17 cellular contexts compared by ENCODE assay signal in genomic region chr10:129955591-129956284, GRCh38. TPM values are rescaled to one million over a fixed set of nuclear protein-coding genes. Genes with fewer than 3 reads are reported as not detected.
DNase-seq lines count a peak whose midpoint lies in the region; ATAC-seq and TF ChIP-seq lines count a peak whose summit lies in the region.
"Had no signal": no experiment of that assay in that cellular context is flagged by ENCODE, and none has a peak within 500 bp of the region (broad histone marks: within the 10 kb centered on the region; RNA-seq: fewer than 3 reads in every experiment).

No MANE protein-coding gene starts in this region.

- H3K4me3 ChIP-seq in mammary epithelial cell (replicated peaks in 1 of 3; ENCODE audit: insufficient read depth in 1 of 3, low read depth in 2 of 3, low read length in 3 of 3) (no peak overlapping the region), subcutaneous abdominal adipose tissue (ENCODE audit: low read depth in 1 of 5, low read length in 5 of 5) (peak overlapping the region; percentile 30 to 90 (median 71)), suprapubic skin (no peak overlapping the region)
- H3K4me3 ChIP-seq: dorsolateral prefrontal cortex had no signal

- H3K4me1 ChIP-seq in mammary epithelial cell (ENCODE audit: insufficient read depth, low read length) (no peaks in the 10 kb centered on the region), subcutaneous abdominal adipose tissue (ENCODE audit: control insufficient read depth in 5 of 5, insufficient read depth in 5 of 5, low read length in 5 of 5) (peaks cover 22 to 93% (median 87%) of the 10 kb centered on the region in 5 donors), suprapubic skin (peaks cover 36% of the 10 kb centered on the region)

- in situ Hi-C loops in T47D (cut with HindIII; ENCODE audit: low pct_unique_long_range_greater_than_20kb, low sequenced_read_pairs): no loop called here
- in situ Hi-C loops in mammary epithelial cell (cut with MboI; ENCODE audit: low sequenced_read_pairs in 2 of 2): no loop called here

- no peak overlapping the region for H3K9ac ChIP-seq in mammary epithelial cell (ENCODE audit: insufficient read depth, low read length)
- peak overlapping the region in 3 of 5 donors; percentile 1 to 37 (median 22) for H3K9ac ChIP-seq in subcutaneous abdominal adipose tissue (ENCODE audit: low read length in 5 of 5)

- peaks cover 85% of the 10 kb centered on the region for H3K4me1 Mint-ChIP-seq in brain

- peak overlapping the region in 2 of 5 experiments; percentile 91 to 92 for H3K27ac Mint-ChIP-seq in brain
- H3K27ac Mint-ChIP-seq: activated CD4-positive, alpha-beta memory T cell treated with anti-CD3 and anti-CD28 coated beads, Interleukin-2, amount 10 ng/mL, durations not matched to agents 7 days and 5 days; activated T-helper 1 cell treated with anti-CD3 and anti-CD28 coated beads, Interleukin-12 subunit alpha, Interleukin-12 subunit beta, Interleukin-2, Interleukin-4 antibody, amounts not matched to agents 30 ng/mL and 10 ng/mL and 1 ng/mL, durations not matched to agents 14 hours and 24 hours and 36 hours; CD8-positive, alpha-beta T cell; immature natural killer cell had no signal

- BruUV-seq in mammary epithelial cell (replicated peaks; lab: Mats Ljungman, UMichigan): no TSS peak

- no peak for TF ChIP-seq POLR2A in suprapubic skin (IDR thresholded peaks at IDR 0.05)

- 57% methylated on average over 6 of the region's 6 CpGs for WGBS in mammary epithelial cell (ENCODE audit: low coverage, missing lambda C conversion rate)
- 56% methylated on average over 6 of the region's 6 CpGs for WGBS in suprapubic skin

- no peak for TF ChIP-seq CTCF in mammary epithelial cell (conservative IDR thresholded peaks at IDR 0.05 in 1 of 2, IDR thresholded peaks at IDR 0.05 in 1 of 2; ENCODE audit: extremely low read depth in 1 of 2, insufficient read depth in 1 of 2, low read depth in 1 of 2, low read length in 2 of 2)
- TF ChIP-seq CTCF in brain (conservative IDR thresholded peaks at IDR 0.05): no peak
- no peak for TF ChIP-seq CTCF in suprapubic skin (IDR thresholded peaks at IDR 0.05)

- no peaks in the 10 kb centered on the region for H3K79me2 ChIP-seq in mammary epithelial cell (ENCODE audit: insufficient read depth, low read length)

- no peak overlapping the region for H3K4me2 ChIP-seq in mammary epithelial cell (ENCODE audit: insufficient read depth, low read depth, low read length)

- H4K20me1 ChIP-seq in mammary epithelial cell (ENCODE audit: insufficient read depth, low read length): no peaks in the 10 kb centered on the region

- H3K27me3 ChIP-seq in mammary epithelial cell (ENCODE audit: insufficient read depth, low read length) (peaks cover 30% of the 10 kb centered on the region), subcutaneous abdominal adipose tissue (ENCODE audit: control insufficient read depth in 5 of 5, insufficient read depth in 4 of 5, low read length in 5 of 5) (no peaks in the 10 kb centered on the region), suprapubic skin (peaks cover 78% of the 10 kb centered on the region)

- H3K4me3 Mint-ChIP-seq in brain: peak overlapping the region in 4 of 5 experiments; percentile 35 to 87 (median 80)
- H3K4me3 Mint-ChIP-seq: activated CD4-positive, alpha-beta memory T cell treated with anti-CD3 and anti-CD28 coated beads, Interleukin-2, amount 10 ng/mL, durations not matched to agents 7 days and 5 days; activated T-helper 1 cell treated with anti-CD3 and anti-CD28 coated beads, Interleukin-12 subunit alpha, Interleukin-12 subunit beta, Interleukin-2, Interleukin-4 antibody, amounts not matched to agents 30 ng/mL and 10 ng/mL and 1 ng/mL, durations not matched to agents 14 hours and 24 hours and 36 hours; CD8-positive, alpha-beta T cell; immature natural killer cell had no signal

- no peaks in the 10 kb centered on the region for H3K36me3 ChIP-seq in mammary epithelial cell (ENCODE audit: insufficient read depth, low read length)
- H3K36me3 ChIP-seq in subcutaneous abdominal adipose tissue (ENCODE audit: control insufficient read depth in 5 of 5, insufficient read depth in 5 of 5, low read length in 5 of 5): peaks cover 0 to 3% (median 0%) of the 10 kb centered on the region in 5 donors
- H3K36me3 ChIP-seq in suprapubic skin: no peaks in the 10 kb centered on the region

- intact Hi-C loops in mammary epithelial cell (cut with micrococcal nuclease): no loop called here

- CTCF ChIA-PET in mammary epithelial cell (lab: Charles Lee; ENCODE audit: low non-redundant PET): no interaction called here

- H3K27ac ChIP-seq in mammary epithelial cell (ENCODE audit: insufficient read depth, low read depth, low read length): no peak overlapping the region
- H3K27ac ChIP-seq in subcutaneous abdominal adipose tissue (ENCODE audit: low read depth, low read length): peak overlapping the region; percentile 96
- no peak overlapping the region for H3K27ac ChIP-seq in suprapubic skin
- H3K27ac ChIP-seq: dorsolateral prefrontal cortex had no signal

- peak; percentile 65 for ATAC-seq in left lobe of liver
- no peak for ATAC-seq in HG02981 (IDR thresholded peaks at IDR 0.05; ENCODE audit: unreplicated experiment)
- ATAC-seq: CD8-positive, alpha-beta T cell had no signal

- TF ChIP-seq EP300 in suprapubic skin (IDR thresholded peaks at IDR 0.05): no peak

- H3K9me3 Mint-ChIP-seq in brain: peaks cover 0 to 6% (median 0%) of the 10 kb centered on the region in 5 experiments
- H3K9me3 Mint-ChIP-seq: activated CD4-positive, alpha-beta memory T cell treated with anti-CD3 and anti-CD28 coated beads, Interleukin-2, amount 10 ng/mL, durations not matched to agents 7 days and 5 days; activated T-helper 1 cell treated with anti-CD3 and anti-CD28 coated beads, Interleukin-12 subunit alpha, Interleukin-12 subunit beta, Interleukin-2, Interleukin-4 antibody, amounts not matched to agents 30 ng/mL and 10 ng/mL and 1 ng/mL, durations not matched to agents 14 hours and 24 hours and 36 hours; CD8-positive, alpha-beta T cell had no signal

- H3K27me3 Mint-ChIP-seq in brain: peaks cover 83% of the 10 kb centered on the region

- H3K36me3 Mint-ChIP-seq in brain: peaks cover 24% of the 10 kb centered on the region
- H3K36me3 Mint-ChIP-seq: CD8-positive, alpha-beta T cell; immature natural killer cell had no signal

- H3K9me3 ChIP-seq in mammary epithelial cell (replicated peaks; ENCODE audit: insufficient read depth, low read length): peaks cover 10% of the 10 kb centered on the region
- H3K9me3 ChIP-seq in subcutaneous abdominal adipose tissue (ENCODE audit: control insufficient read depth in 5 of 5, low read length in 5 of 5): no peaks in the 10 kb centered on the region
- H3K9me3 ChIP-seq in suprapubic skin: no peaks in the 10 kb centered on the region

- no peak overlapping the region for H2AFZ ChIP-seq in mammary epithelial cell (ENCODE audit: low read depth, low read length)

- DNase-seq in T47D (ENCODE audit: low read depth in 1 of 2, low spot score in 1 of 2) (peak; percentile 25 to 61), mammary epithelial cell (no peak), left lobe of liver (ENCODE audit: low spot score) (no peak), suprapubic skin (ENCODE audit: low spot score in 2 of 2) (no peak)
- DNase-seq in activated CD4-positive, alpha-beta T cell treated with anti-CD3 and anti-CD28 coated beads, Interleukin-2, amount 50 U/mL, for 4 hours: no peak
- DNase-seq: activated CD4-positive, alpha-beta memory T cell treated with anti-CD3 and anti-CD28 coated beads, Interleukin-2, amount 10 ng/mL, durations not matched to agents 7 days and 5 days; amygdala; CD8-positive, alpha-beta T cell; dorsolateral prefrontal cortex; immature natural killer cell; MM.1S; SIG-M5; stimulated activated CD4-positive, alpha-beta T cell treated with anti-CD3 and anti-CD28 coated beads, Interleukin-4, amount 100 ng/mL, for 4 hours had no signal

- dilution Hi-C loops in mammary epithelial cell (cut with HindIII; ENCODE audit: low sequenced_read_pairs): no loop called here

RNA-seq across cellular contexts. Expression of gene EBF3, which starts 8.3 kb away (rescaled TPM):
- total RNA-seq in mammary epithelial cell: under 1 TPM; under 0.01 to 0.54 TPM
- polyA plus RNA-seq in mammary epithelial cell: not detected
- polyA minus RNA-seq in mammary epithelial cell: not detected
- 22.3 TPM for polyA plus RNA-seq in brain (ENCODE audit: insufficient read depth, low read depth, low replicate concordance)
- not detected for total RNA-seq in left lobe of liver
- total RNA-seq in suprapubic skin: 1 to 10 TPM; 1.4 to 4.2 (median 2.4) TPM
- total RNA-seq: activated CD4-positive, alpha-beta memory T cell treated with anti-CD3 and anti-CD28 coated beads, Interleukin-2, amount 10 ng/mL, durations not matched to agents 7 days and 5 days; activated T-helper 1 cell treated with anti-CD3 and anti-CD28 coated beads, Interleukin-12 subunit alpha, Interleukin-12 subunit beta, Interleukin-2, Interleukin-4 antibody, amounts not matched to agents 30 ng/mL and 10 ng/mL and 1 ng/mL, durations not matched to agents 14 hours and 24 hours and 36 hours; CD8-positive, alpha-beta T cell had no signal
- polyA plus RNA-seq: immature natural killer cell had no signal

Comparison
In these comparisons a context has a peak if more than half of its experiments do, and no peak if none do; other contexts are left out.
1. DNase-seq: peak in T47D (2 of 2); none in mammary epithelial cell (single experiment), left lobe of liver (single experiment), suprapubic skin (0 of 2) and activated CD4-positive, alpha-beta T cell treated with anti-CD3 and anti-CD28 coated beads, Interleukin-2, amount 50 U/mL, for 4 hours (0 of 2).
2. H3K4me3 ChIP-seq: peak in subcutaneous abdominal adipose tissue (5 of 5); none in mammary epithelial cell (0 of 3) and suprapubic skin (single experiment).